ENCODE assay signal across 1 cellular context in the genomic region with DNA sequence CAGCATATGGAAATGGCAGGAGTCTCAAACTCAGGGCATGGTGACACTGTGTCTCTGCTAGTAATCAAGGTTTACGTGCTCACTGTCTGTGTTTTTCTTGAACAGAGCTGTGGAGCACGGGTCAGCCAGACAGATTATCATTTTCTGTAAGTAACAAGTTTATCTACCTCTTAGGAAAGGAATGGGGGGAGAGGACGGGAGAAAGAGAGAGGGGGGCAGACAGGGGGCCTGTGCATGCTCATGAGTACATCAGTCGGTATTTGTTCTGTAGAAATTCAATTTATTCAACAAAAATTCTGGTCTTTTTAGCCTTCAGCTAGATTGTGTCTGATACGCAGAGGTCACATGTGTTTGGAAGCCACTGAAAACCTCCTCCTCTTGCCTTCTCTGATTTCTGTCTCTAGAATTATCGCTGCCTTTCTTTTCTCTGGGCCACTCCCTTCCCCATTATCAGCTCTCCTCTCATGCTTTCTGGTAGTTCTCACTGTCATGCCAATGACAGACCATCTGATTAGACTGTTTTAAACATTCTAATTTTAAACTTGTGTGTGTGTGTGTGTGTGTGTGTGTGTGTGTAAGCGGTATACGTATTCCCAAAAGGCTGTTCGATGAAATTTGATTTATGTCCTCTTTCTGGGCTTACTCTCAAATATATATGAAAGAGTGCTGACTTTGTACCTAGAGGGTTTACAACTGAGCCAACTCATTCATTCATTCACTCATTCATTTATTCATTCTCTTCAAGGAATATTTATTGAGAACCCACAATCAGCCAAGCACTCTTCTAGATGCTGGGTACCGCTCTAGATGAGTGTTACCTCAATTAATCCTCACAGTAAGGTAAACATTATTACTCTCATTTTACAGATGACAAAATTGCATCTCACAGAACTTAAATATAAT.
TF ChIP-seq lines count a peak whose summit lies in the region.

No MANE protein-coding gene starts in this region.

TF ChIP-seq in K562, 482 proteins besides CTCF, POLR2A, EP300 and RAD21 (continued from another document and continues in another):
- TF ChIP-seq FOXJ2 (tag; IDR thresholded peaks at IDR 0.05) (peak; percentile 73; the same call in 1 of the 2 replicates), GATA2 (CRISPR knock-in tag; IDR thresholded peaks at IDR 0.05) (0 out of 2 replicates have a peak, but pooled peaks have one; percentile 58), SMARCA4 (IDR thresholded peaks at IDR 0.05) (peak; percentile 73), HNRNPL (IDR thresholded peaks at IDR 0.05; ENCODE audit: low read depth, low read length) (no peak), MTA3 (IDR thresholded peaks at IDR 0.05; ENCODE audit: borderline replicate concordance) (0 out of 2 replicates have a peak, but pooled peaks have one; percentile 11), MAZ (CRISPR knock-in tag; conservative IDR thresholded peaks at IDR 0.05 in 1 of 2, IDR thresholded peaks at IDR 0.05 in 1 of 2) (0 out of 4 replicates have a peak, but pooled peaks of 1 of the 2 experiments have one; percentile 59), RBM14 (IDR thresholded peaks at IDR 0.05; ENCODE audit: borderline replicate concordance, insufficient read depth, low read depth, low read length) (no peak), MAFG (tag; conservative IDR thresholded peaks at IDR 0.05) (peak; percentile 48; the same call in 1 of the 2 replicates), ZC3H8 (IDR thresholded peaks at IDR 0.05) (no peak), MYC (IDR thresholded peaks at IDR 0.05; ENCODE audit: low read depth, low read length) (peak; percentile 5; the same call in 1 of the 2 replicates), MYC (CRISPR knock-in tag; IDR thresholded peaks at IDR 0.05; ENCODE audit: borderline replicate concordance, low read depth) (no peak), TAL1 (IDR thresholded peaks at IDR 0.05) (peak; percentile 75; the same call in 1 of the 2 replicates), TCF7 (IDR thresholded peaks at IDR 0.05; ENCODE audit: borderline replicate concordance) (no peak), SIN3A (IDR thresholded peaks at IDR 0.05; ENCODE audit: borderline replicate concordance in 2 of 2, control insufficient read depth in 1 of 2, low read depth in 2 of 2, low read length in 2 of 2) (no peak), ZNF24 (IDR thresholded peaks at IDR 0.05) (peak; percentile 97), DPF2 (IDR thresholded peaks at IDR 0.05) (peak; percentile 91), ARNT (IDR thresholded peaks at IDR 0.05) (0 out of 4 replicates have a peak, but pooled peaks have one; percentile 35 to 75), ZNF668 (CRISPR knock-in tag; IDR thresholded peaks at IDR 0.05) (no peak), FOXM1 (IDR thresholded peaks at IDR 0.05; ENCODE audit: low read depth) (peak; percentile 66), FOXM1 (CRISPR knock-in tag; IDR thresholded peaks at IDR 0.05; ENCODE audit: low read depth) (no peak), CCNT2 (IDR thresholded peaks at IDR 0.05; ENCODE audit: borderline replicate concordance, extremely low read depth, insufficient read length, low read depth, low read length) (peak; percentile 65), ZNF696 (CRISPR knock-in tag; conservative IDR thresholded peaks at IDR 0.05) (no peak), MXI1 (IDR thresholded peaks at IDR 0.05; ENCODE audit: low read depth, low read length) (no peak), KLF16 (IDR thresholded peaks at IDR 0.05) (peak; percentile 75), GTF2F1 (IDR thresholded peaks at IDR 0.05; ENCODE audit: low read depth, low read length) (no peak), HDAC8 (tag; IDR thresholded peaks at IDR 0.05) (no peak), MEF2A (IDR thresholded peaks at IDR 0.05; ENCODE audit: control insufficient read depth, low read depth, low read length) (peak; percentile 77; the same call in 1 of the 2 replicates), ZNF232 (CRISPR knock-in tag; IDR thresholded peaks at IDR 0.05) (no peak)
- TF ChIP-seq, protein P1, sequence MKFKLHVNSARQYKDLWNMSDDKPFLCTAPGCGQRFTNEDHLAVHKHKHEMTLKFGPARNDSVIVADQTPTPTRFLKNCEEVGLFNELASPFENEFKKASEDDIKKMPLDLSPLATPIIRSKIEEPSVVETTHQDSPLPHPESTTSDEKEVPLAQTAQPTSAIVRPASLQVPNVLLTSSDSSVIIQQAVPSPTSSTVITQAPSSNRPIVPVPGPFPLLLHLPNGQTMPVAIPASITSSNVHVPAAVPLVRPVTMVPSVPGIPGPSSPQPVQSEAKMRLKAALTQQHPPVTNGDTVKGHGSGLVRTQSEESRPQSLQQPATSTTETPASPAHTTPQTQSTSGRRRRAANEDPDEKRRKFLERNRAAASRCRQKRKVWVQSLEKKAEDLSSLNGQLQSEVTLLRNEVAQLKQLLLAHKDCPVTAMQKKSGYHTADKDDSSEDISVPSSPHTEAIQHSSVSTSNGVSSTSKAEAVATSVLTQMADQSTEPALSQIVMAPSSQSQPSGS (CRISPR knock-in tag; IDR thresholded peaks at IDR 0.05), result no peak
- TF ChIP-seq, protein P2, sequence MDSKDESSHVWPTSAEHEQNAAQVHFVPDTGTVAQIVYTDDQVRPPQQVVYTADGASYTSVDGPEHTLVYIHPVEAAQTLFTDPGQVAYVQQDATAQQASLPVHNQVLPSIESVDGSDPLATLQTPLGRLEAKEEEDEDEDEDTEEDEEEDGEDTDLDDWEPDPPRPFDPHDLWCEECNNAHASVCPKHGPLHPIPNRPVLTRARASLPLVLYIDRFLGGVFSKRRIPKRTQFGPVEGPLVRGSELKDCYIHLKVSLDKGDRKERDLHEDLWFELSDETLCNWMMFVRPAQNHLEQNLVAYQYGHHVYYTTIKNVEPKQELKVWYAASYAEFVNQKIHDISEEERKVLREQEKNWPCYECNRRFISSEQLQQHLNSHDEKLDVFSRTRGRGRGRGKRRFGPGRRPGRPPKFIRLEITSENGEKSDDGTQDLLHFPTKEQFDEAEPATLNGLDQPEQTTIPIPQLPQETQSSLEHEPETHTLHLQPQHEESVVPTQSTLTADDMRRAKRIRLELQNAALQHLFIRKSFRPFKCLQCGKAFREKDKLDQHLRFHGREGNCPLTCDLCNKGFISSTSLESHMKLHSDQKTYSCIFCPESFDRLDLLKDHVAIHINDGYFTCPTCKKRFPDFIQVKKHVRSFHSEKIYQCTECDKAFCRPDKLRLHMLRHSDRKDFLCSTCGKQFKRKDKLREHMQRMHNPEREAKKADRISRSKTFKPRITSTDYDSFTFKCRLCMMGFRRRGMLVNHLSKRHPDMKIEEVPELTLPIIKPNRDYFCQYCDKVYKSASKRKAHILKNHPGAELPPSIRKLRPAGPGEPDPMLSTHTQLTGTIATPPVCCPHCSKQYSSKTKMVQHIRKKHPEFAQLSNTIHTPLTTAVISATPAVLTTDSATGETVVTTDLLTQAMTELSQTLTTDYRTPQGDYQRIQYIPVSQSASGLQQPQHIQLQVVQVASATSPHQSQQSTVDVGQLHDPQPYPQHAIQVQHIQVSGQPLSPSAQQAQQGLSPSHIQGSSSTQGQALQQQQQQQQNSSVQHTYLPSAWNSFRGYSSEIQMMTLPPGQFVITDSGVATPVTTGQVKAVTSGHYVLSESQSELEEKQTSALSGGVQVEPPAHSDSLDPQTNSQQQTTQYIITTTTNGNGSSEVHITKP (IDR thresholded peaks at IDR 0.05; ENCODE audit: partially characterized antibody), result no peak
- TF ChIP-seq, protein P3, sequence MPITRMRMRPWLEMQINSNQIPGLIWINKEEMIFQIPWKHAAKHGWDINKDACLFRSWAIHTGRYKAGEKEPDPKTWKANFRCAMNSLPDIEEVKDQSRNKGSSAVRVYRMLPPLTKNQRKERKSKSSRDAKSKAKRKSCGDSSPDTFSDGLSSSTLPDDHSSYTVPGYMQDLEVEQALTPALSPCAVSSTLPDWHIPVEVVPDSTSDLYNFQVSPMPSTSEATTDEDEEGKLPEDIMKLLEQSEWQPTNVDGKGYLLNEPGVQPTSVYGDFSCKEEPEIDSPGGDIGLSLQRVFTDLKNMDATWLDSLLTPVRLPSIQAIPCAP (CRISPR knock-in tag; IDR thresholded peaks at IDR 0.05; ENCODE audit: borderline replicate concordance), result no peak
- TF ChIP-seq, protein P4, sequence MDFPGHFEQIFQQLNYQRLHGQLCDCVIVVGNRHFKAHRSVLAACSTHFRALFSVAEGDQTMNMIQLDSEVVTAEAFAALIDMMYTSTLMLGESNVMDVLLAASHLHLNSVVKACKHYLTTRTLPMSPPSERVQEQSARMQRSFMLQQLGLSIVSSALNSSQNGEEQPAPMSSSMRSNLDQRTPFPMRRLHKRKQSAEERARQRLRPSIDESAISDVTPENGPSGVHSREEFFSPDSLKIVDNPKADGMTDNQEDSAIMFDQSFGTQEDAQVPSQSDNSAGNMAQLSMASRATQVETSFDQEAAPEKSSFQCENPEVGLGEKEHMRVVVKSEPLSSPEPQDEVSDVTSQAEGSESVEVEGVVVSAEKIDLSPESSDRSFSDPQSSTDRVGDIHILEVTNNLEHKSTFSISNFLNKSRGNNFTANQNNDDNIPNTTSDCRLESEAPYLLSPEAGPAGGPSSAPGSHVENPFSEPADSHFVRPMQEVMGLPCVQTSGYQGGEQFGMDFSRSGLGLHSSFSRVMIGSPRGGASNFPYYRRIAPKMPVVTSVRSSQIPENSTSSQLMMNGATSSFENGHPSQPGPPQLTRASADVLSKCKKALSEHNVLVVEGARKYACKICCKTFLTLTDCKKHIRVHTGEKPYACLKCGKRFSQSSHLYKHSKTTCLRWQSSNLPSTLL (IDR thresholded peaks at IDR 0.05), result no peak
- TF ChIP-seq, protein P5, sequence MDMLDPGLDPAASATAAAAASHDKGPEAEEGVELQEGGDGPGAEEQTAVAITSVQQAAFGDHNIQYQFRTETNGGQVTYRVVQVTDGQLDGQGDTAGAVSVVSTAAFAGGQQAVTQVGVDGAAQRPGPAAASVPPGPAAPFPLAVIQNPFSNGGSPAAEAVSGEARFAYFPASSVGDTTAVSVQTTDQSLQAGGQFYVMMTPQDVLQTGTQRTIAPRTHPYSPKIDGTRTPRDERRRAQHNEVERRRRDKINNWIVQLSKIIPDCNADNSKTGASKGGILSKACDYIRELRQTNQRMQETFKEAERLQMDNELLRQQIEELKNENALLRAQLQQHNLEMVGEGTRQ (CRISPR knock-in tag; IDR thresholded peaks at IDR 0.05), result peak; percentile 31
- TF ChIP-seq, protein P6, sequence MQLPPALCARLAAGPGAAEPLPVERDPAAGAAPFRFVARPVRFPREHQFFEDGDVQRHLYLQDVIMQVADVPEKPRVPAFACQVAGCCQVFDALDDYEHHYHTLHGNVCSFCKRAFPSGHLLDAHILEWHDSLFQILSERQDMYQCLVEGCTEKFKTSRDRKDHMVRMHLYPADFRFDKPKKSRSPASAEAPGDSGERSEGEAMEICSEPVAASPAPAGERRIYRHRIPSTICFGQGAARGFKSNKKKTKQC (CRISPR knock-in tag; IDR thresholded peaks at IDR 0.05), result no peak
- TF ChIP-seq, protein P7, sequence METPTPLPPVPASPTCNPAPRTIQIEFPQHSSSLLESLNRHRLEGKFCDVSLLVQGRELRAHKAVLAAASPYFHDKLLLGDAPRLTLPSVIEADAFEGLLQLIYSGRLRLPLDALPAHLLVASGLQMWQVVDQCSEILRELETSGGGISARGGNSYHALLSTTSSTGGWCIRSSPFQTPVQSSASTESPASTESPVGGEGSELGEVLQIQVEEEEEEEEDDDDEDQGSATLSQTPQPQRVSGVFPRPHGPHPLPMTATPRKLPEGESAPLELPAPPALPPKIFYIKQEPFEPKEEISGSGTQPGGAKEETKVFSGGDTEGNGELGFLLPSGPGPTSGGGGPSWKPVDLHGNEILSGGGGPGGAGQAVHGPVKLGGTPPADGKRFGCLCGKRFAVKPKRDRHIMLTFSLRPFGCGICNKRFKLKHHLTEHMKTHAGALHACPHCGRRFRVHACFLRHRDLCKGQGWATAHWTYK (CRISPR knock-in tag; IDR thresholded peaks at IDR 0.05), result 0 out of 2 replicates have a peak, but pooled peaks have one; percentile 61
- TF ChIP-seq, protein P8, sequence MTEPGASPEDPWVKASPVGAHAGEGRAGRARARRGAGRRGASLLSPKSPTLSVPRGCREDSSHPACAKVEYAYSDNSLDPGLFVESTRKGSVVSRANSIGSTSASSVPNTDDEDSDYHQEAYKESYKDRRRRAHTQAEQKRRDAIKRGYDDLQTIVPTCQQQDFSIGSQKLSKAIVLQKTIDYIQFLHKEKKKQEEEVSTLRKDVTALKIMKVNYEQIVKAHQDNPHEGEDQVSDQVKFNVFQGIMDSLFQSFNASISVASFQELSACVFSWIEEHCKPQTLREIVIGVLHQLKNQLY (CRISPR knock-in tag; conservative IDR thresholded peaks at IDR 0.05), result no peak
- TF ChIP-seq, protein P9, sequence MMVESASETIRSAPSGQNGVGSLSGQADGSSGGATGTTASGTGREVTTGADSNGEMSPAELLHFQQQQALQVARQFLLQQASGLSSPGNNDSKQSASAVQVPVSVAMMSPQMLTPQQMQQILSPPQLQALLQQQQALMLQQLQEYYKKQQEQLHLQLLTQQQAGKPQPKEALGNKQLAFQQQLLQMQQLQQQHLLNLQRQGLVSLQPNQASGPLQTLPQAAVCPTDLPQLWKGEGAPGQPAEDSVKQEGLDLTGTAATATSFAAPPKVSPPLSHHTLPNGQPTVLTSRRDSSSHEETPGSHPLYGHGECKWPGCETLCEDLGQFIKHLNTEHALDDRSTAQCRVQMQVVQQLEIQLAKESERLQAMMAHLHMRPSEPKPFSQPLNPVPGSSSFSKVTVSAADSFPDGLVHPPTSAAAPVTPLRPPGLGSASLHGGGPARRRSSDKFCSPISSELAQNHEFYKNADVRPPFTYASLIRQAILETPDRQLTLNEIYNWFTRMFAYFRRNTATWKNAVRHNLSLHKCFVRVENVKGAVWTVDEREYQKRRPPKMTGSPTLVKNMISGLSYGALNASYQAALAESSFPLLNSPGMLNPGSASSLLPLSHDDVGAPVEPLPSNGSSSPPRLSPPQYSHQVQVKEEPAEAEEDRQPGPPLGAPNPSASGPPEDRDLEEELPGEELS (CRISPR knock-in tag; IDR thresholded peaks at IDR 0.05; ENCODE audit: borderline replicate concordance), result no peak
- TF ChIP-seq, protein P10, sequence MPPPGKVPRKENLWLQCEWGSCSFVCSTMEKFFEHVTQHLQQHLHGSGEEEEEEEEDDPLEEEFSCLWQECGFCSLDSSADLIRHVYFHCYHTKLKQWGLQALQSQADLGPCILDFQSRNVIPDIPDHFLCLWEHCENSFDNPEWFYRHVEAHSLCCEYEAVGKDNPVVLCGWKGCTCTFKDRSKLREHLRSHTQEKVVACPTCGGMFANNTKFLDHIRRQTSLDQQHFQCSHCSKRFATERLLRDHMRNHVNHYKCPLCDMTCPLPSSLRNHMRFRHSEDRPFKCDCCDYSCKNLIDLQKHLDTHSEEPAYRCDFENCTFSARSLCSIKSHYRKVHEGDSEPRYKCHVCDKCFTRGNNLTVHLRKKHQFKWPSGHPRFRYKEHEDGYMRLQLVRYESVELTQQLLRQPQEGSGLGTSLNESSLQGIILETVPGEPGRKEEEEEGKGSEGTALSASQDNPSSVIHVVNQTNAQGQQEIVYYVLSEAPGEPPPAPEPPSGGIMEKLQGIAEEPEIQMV (tag; conservative IDR thresholded peaks at IDR 0.05; ENCODE audit: low read depth), result no peak
- TF ChIP-seq, protein P11, sequence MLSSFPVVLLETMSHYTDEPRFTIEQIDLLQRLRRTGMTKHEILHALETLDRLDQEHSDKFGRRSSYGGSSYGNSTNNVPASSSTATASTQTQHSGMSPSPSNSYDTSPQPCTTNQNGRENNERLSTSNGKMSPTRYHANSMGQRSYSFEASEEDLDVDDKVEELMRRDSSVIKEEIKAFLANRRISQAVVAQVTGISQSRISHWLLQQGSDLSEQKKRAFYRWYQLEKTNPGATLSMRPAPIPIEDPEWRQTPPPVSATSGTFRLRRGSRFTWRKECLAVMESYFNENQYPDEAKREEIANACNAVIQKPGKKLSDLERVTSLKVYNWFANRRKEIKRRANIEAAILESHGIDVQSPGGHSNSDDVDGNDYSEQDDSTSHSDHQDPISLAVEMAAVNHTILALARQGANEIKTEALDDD (IDR thresholded peaks at IDR 0.05), result 0 out of 2 replicates have a peak, but pooled peaks have one; percentile 40
